Comparison of ENCODE assay signal across 8 cellular contexts in the genomic region with DNA sequence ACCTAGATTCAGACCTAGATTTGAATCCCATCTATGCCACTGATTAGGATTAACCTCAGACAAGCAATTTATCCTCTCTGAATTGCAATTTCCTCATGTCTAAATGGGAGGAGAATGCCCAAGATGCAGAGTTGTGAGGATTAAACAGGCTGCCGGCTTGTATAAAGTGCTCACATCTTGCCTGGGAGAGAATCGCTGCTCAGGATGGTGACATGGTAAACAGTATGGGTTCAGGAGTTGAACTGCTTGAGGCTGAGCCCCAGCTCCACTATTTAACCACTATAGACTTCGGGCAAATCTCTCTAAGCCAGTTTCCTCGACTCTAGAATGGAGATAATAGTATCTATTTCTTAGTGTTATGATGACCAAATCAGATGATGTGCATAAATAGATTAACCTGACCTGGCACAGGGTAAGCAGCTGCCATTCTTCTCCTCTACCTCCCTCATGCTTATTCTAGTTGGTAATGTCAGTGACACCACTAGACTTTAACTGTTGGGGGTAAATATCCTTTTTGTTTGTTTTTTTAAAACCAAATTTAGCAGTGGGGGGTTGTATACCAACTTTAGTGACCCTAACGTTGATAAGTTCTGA. TPM values are rescaled to one million over a fixed set of nuclear protein-coding genes. Genes with fewer than 3 reads are reported as not detected.
DNase-seq lines count a peak whose midpoint lies in the region; ATAC-seq and TF ChIP-seq lines count a peak whose summit lies in the region.

No MANE protein-coding gene starts in this region.

- no peaks in the 10 kb centered on the region for H3K9me3 Mint-ChIP-seq in CD4-positive, CD25-positive, alpha-beta regulatory T cell
- H3K9me3 Mint-ChIP-seq in natural killer cell, result no peaks in the 10 kb centered on the region

- ATAC-seq in CD4-positive, CD25-positive, alpha-beta regulatory T cell (ENCODE audit: low read depth in 2 of 2), result no peak
- ATAC-seq in natural killer cell (no peak), HG02885 (IDR thresholded peaks at IDR 0.05; ENCODE audit: poor library complexity, unreplicated experiment) (no peak)

- intact Hi-C loops in natural killer cell (cut with micrococcal nuclease), result loop anchor here (10.0 kb wide), 1 partner anchor 487 kb away; a partner anchor contains a TSS

- no peaks in the 10 kb centered on the region for H3K27me3 ChIP-seq in CD4-positive, CD25-positive, alpha-beta regulatory T cell (ENCODE audit: control insufficient read depth, insufficient read depth, low read length)

- H3K9me3 ChIP-seq in CD4-positive, CD25-positive, alpha-beta regulatory T cell (ENCODE audit: control insufficient read depth in 2 of 2, low read length in 2 of 2), result no peaks in the 10 kb centered on the region

- H3K4me1 Mint-ChIP-seq in CD4-positive, CD25-positive, alpha-beta regulatory T cell, result peaks cover 5 to 38% (median 25%) of the 10 kb centered on the region in 4 donors
- peaks cover 25 to 28% of the 10 kb centered on the region in 2 donors for H3K4me1 Mint-ChIP-seq in natural killer cell

- no peak for TF ChIP-seq CTCF in LNCaP clone FGC (IDR thresholded peaks at IDR 0.05; ENCODE audit: control insufficient read depth, extremely low read depth, insufficient read depth)
- TF ChIP-seq CTCF in choroid plexus epithelial cell (conservative IDR thresholded peaks at IDR 0.05; ENCODE audit: low read depth, low read length), result no peak
- TF ChIP-seq CTCF in natural killer cell (IDR thresholded peaks at IDR 0.05), result no peak

- no peak for DNase-seq in CD4-positive, CD25-positive, alpha-beta regulatory T cell
- DNase-seq in LNCaP clone FGC (ENCODE audit: low read depth) (no peak), choroid plexus epithelial cell (ENCODE audit: low read depth) (no peak), natural killer cell (no peak), UCSD-AML1 (lab: John Stamatoyannopoulos, UW; ENCODE audit: unreplicated experiment) (no peak), epidermal melanocyte (ENCODE audit: insufficient read length, low spot score) (no peak), SW 1271 (lab: John Stamatoyannopoulos, UW) (no peak)

- peaks cover 22% of the 10 kb centered on the region for H3K36me3 Mint-ChIP-seq in CD4-positive, CD25-positive, alpha-beta regulatory T cell
- H3K36me3 Mint-ChIP-seq in natural killer cell, result no peaks in the 10 kb centered on the region

- peaks cover 29% of the 10 kb centered on the region for H3K36me3 ChIP-seq in CD4-positive, CD25-positive, alpha-beta regulatory T cell (ENCODE audit: control insufficient read depth, insufficient read depth, low read length)

- peaks cover 9% of the 10 kb centered on the region for H3K27me3 Mint-ChIP-seq in CD4-positive, CD25-positive, alpha-beta regulatory T cell
- H3K27me3 Mint-ChIP-seq in natural killer cell (ENCODE audit: low read depth in 2 of 2), result no peaks in the 10 kb centered on the region

- H3K27ac ChIP-seq in CD4-positive, CD25-positive, alpha-beta regulatory T cell (ENCODE audit: insufficient read depth, low read length, poor library complexity, severe bottlenecking), result peak overlapping the region; percentile 96

- peaks cover 20% of the 10 kb centered on the region for H3K4me1 ChIP-seq in CD4-positive, CD25-positive, alpha-beta regulatory T cell (ENCODE audit: control insufficient read depth, insufficient read depth, low read length, poor library complexity, severe bottlenecking)

- peak overlapping the region; percentile 85 to 98 (median 95) for H3K4me3 Mint-ChIP-seq in CD4-positive, CD25-positive, alpha-beta regulatory T cell
- H3K4me3 Mint-ChIP-seq in natural killer cell, result peak overlapping the region; percentile 97

- peak overlapping the region; percentile 54 for H3K4me3 ChIP-seq in CD4-positive, CD25-positive, alpha-beta regulatory T cell (ENCODE audit: low read depth, low read length)
- H3K4me3 ChIP-seq in LNCaP clone FGC (ENCODE audit: low read depth, low read length), result peak overlapping the region; percentile 98
- H3K4me3 ChIP-seq in choroid plexus epithelial cell (ENCODE audit: low read depth, low read length), result peak overlapping the region; percentile 42

- peak overlapping the region; percentile 96 to 99 (median 99) for H3K27ac Mint-ChIP-seq in CD4-positive, CD25-positive, alpha-beta regulatory T cell
- peak overlapping the region; percentile 95 to 98 for H3K27ac Mint-ChIP-seq in natural killer cell

RNA-seq across cellular contexts. Expression of a gene that starts 0.7 kb away (rescaled TPM):
- 881 TPM for total RNA-seq in CD4-positive, CD25-positive, alpha-beta regulatory T cell
- 1,000 to 10,000 TPM; 1,558 to 2,241 (median 2,024) TPM for polyA plus RNA-seq in CD4-positive, CD25-positive, alpha-beta regulatory T cell
- total RNA-seq in natural killer cell, result 100 to 1,000 TPM; 555 to 671 (median 608) TPM

RNA-seq across cellular contexts. Expression of a gene that starts 9.1 kb away (rescaled TPM):
- total RNA-seq in CD4-positive, CD25-positive, alpha-beta regulatory T cell, result 38.3 TPM
- 10 to 100 TPM; 62.9 to 87.6 (median 71.8) TPM for polyA plus RNA-seq in CD4-positive, CD25-positive, alpha-beta regulatory T cell
- total RNA-seq in natural killer cell, result 10 to 100 TPM; 50.0 to 66.8 (median 59.4) TPM

RNA-seq across cellular contexts. Expression of a gene that starts 17.1 kb away (rescaled TPM):
- 14.9 TPM for total RNA-seq in CD4-positive, CD25-positive, alpha-beta regulatory T cell
- 10 to 100 TPM; 10.6 to 15.2 (median 13.2) TPM for polyA plus RNA-seq in CD4-positive, CD25-positive, alpha-beta regulatory T cell
- 10 to 100 TPM; 11.6 to 15.8 (median 14.6) TPM for total RNA-seq in natural killer cell

RNA-seq across cellular contexts. Expression of a gene that starts 17.6 kb away (rescaled TPM):
- total RNA-seq in CD4-positive, CD25-positive, alpha-beta regulatory T cell, result 1.5 TPM
- polyA plus RNA-seq in CD4-positive, CD25-positive, alpha-beta regulatory T cell, result not detected
- under 1 TPM in 2 of 3 donors, not detected in 1; 0.53 to 0.87 TPM for total RNA-seq in natural killer cell

RNA-seq across cellular contexts. Expression of a gene that starts 24.7 kb away (rescaled TPM):
- 21.9 TPM for total RNA-seq in CD4-positive, CD25-positive, alpha-beta regulatory T cell
- 10 to 100 TPM; 40.6 to 51.4 (median 49.1) TPM for polyA plus RNA-seq in CD4-positive, CD25-positive, alpha-beta regulatory T cell
- total RNA-seq in natural killer cell, result 10 to 100 TPM; 21.1 to 32.1 (median 31.9) TPM

Comparison
In these comparisons a context has a peak if more than half of its experiments do, and no peak if none do; other contexts are left out.
1. H3K4me3 ChIP-seq: peak in every context shown above with its lines; median percentile 98 in LNCaP clone FGC; 54 in CD4-positive, CD25-positive, alpha-beta regulatory T cell; 42 in choroid plexus epithelial cell.